1 cellular context compared by ENCODE assay signal in genomic region chr11:14547440-14547839, GRCh38.
TF ChIP-seq lines count a peak whose summit lies in the region.

No MANE protein-coding gene starts in this region.

TF ChIP-seq in HepG2, 621 proteins besides CTCF, POLR2A, EP300 and RAD21:
- TF ChIP-seq PRDM15 (CRISPR knock-in tag; IDR thresholded peaks at IDR 0.05), result peak; percentile 37; the same call in 1 of the 2 replicates
- no peak for TF ChIP-seq PRDM4 (CRISPR knock-in tag; IDR thresholded peaks at IDR 0.05; ENCODE audit: borderline replicate concordance)
- no peak for TF ChIP-seq STAG1 (CRISPR knock-in tag; IDR thresholded peaks at IDR 0.05)
- peak; percentile 16; the same call in 1 of the 2 replicates for TF ChIP-seq NR2F6 (IDR thresholded peaks at IDR 0.05)
- peak; percentile 50; the same call in 1 of the 2 replicates for TF ChIP-seq NR2F6 (CRISPR knock-in tag; IDR thresholded peaks at IDR 0.05)
- TF ChIP-seq TMF1 (CRISPR knock-in tag; IDR thresholded peaks at IDR 0.05; ENCODE audit: low read depth), result no peak
- TF ChIP-seq HNF4A (CRISPR knock-in tag; IDR thresholded peaks at IDR 0.05), result peak; percentile 43; the same call in 1 of the 2 replicates
- no peak for TF ChIP-seq ZNF205 (CRISPR knock-in tag; IDR thresholded peaks at IDR 0.05)
- TF ChIP-seq ZNF788 (CRISPR knock-in tag; IDR thresholded peaks at IDR 0.05; ENCODE audit: borderline replicate concordance), result no peak
- no peak for TF ChIP-seq MTF1 (CRISPR knock-in tag; IDR thresholded peaks at IDR 0.05)
- no peak for TF ChIP-seq TBX3 (IDR thresholded peaks at IDR 0.05; ENCODE audit: borderline replicate concordance)
- no peak for TF ChIP-seq HNF1A (IDR thresholded peaks at IDR 0.05; ENCODE audit: low read depth)
- TF ChIP-seq HNF1A (CRISPR knock-in tag; IDR thresholded peaks at IDR 0.05; ENCODE audit: borderline replicate concordance), result no peak
- TF ChIP-seq ZNF362 (CRISPR knock-in tag; IDR thresholded peaks at IDR 0.05; ENCODE audit: borderline replicate concordance), result no peak
- TF ChIP-seq MZF1 (CRISPR knock-in tag; IDR thresholded peaks at IDR 0.05; ENCODE audit: borderline replicate concordance), result no peak
- TF ChIP-seq ZMYM4 (CRISPR knock-in tag; IDR thresholded peaks at IDR 0.05), result 0 out of 2 replicates have a peak, but pooled peaks have one; percentile 19
- TF ChIP-seq TGIF2 (CRISPR knock-in tag; IDR thresholded peaks at IDR 0.05), result no peak
- no peak for TF ChIP-seq ZNF776 (CRISPR knock-in tag; IDR thresholded peaks at IDR 0.05)
- TF ChIP-seq HOMEZ (CRISPR knock-in tag; IDR thresholded peaks at IDR 0.05; ENCODE audit: low read depth), result peak; percentile 13; the same call in 1 of the 2 replicates
- TF ChIP-seq TAF1 (CRISPR knock-in tag; IDR thresholded peaks at IDR 0.05), result no peak
- TF ChIP-seq PHF20 (CRISPR knock-in tag; IDR thresholded peaks at IDR 0.05), result no peak
- no peak for TF ChIP-seq ZNF121 (CRISPR knock-in tag; IDR thresholded peaks at IDR 0.05)
- no peak for TF ChIP-seq MTERF4 (CRISPR knock-in tag; IDR thresholded peaks at IDR 0.05)
- no peak for TF ChIP-seq ZNF598 (CRISPR knock-in tag; IDR thresholded peaks at IDR 0.05; ENCODE audit: borderline replicate concordance)
- TF ChIP-seq KLF16 (CRISPR knock-in tag; IDR thresholded peaks at IDR 0.05), result no peak
- no peak for TF ChIP-seq TARDBP (CRISPR knock-in tag; IDR thresholded peaks at IDR 0.05)
- TF ChIP-seq BCLAF1 (IDR thresholded peaks at IDR 0.05), result no peak
- TF ChIP-seq CHD2 (IDR thresholded peaks at IDR 0.05; ENCODE audit: low read depth, low read length), result no peak
TF ChIP-seq in HepG2: peak in this region for 5.
